Comparison of ENCODE assay signal across 1 cellular context in the genomic region with DNA sequence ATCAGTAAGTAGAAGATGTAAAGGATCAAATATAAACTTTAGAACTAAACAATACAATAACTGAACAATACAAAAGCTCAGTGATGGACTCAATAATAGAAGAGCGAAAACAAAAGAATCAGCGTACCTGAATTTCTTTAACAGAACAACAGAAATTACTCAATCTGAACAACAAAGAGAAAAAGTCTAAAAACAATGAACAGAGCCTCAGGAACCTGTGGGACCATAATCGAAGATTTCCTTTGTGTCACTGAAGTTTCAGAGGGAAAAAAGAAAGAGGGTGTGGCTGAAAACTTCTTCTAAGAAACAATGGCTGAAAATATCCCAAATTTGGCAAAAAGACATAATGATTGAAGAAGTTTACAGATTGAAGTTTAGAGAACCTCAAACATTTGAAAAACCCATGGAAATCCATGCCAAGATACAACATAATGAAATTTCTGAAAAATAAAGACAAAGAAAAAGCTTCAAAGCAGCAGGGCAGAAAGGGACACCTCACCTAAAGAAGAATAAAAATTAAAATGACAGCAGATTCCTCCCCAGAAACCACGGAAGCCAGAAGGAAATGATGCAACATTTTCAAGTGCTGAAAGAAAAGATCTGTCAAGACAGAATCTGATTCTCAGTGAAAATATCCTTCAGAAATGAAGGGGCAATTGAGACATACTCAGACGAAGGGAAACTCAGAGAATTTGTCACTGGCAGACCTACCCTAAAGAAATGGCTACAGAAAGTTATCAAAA.
TF ChIP-seq lines count a peak whose summit lies in the region.

No MANE protein-coding gene starts in this region.

TF ChIP-seq in K562, 482 proteins besides CTCF, POLR2A, EP300 and RAD21 (continued from another document and continues in another):
- TF ChIP-seq, protein P1, sequence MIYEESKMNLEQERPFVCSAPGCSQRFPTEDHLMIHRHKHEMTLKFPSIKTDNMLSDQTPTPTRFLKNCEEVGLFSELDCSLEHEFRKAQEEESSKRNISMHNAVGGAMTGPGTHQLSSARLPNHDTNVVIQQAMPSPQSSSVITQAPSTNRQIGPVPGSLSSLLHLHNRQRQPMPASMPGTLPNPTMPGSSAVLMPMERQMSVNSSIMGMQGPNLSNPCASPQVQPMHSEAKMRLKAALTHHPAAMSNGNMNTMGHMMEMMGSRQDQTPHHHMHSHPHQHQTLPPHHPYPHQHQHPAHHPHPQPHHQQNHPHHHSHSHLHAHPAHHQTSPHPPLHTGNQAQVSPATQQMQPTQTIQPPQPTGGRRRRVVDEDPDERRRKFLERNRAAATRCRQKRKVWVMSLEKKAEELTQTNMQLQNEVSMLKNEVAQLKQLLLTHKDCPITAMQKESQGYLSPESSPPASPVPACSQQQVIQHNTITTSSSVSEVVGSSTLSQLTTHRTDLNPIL (CRISPR knock-in tag; IDR thresholded peaks at IDR 0.05), result no peak
- TF ChIP-seq ARNT (IDR thresholded peaks at IDR 0.05) (no peak), SIX5 (IDR thresholded peaks at IDR 0.05; ENCODE audit: borderline replicate concordance in 1 of 2, insufficient read depth in 1 of 2, low read depth in 1 of 2, low read length in 2 of 2) (no peak), HOXB6 (CRISPR knock-in tag; IDR thresholded peaks at IDR 0.05; ENCODE audit: borderline replicate concordance) (no peak), PHF8 (IDR thresholded peaks at IDR 0.05; ENCODE audit: borderline replicate concordance, low read length) (no peak), FOXK2 (conservative IDR thresholded peaks at IDR 0.05 in 1 of 2, IDR thresholded peaks at IDR 0.05 in 1 of 2; ENCODE audit: low read depth in 2 of 2) (no peak), BRCA1 (IDR thresholded peaks at IDR 0.05) (no peak), BRCA1 (CRISPR knock-in tag; IDR thresholded peaks at IDR 0.05) (no peak), CEBPB (tag; IDR thresholded peaks at IDR 0.05) (peak; percentile 93), ZNF507 (tag; conservative IDR thresholded peaks at IDR 0.05) (no peak), ETV6 (IDR thresholded peaks at IDR 0.05; ENCODE audit: borderline replicate concordance in 1 of 2, low read depth in 2 of 2, low read length in 1 of 2) (no peak), ETV6 (CRISPR knock-in tag; IDR thresholded peaks at IDR 0.05; ENCODE audit: borderline replicate concordance) (no peak), SAP30 (IDR thresholded peaks at IDR 0.05; ENCODE audit: borderline replicate concordance, insufficient read depth, low read depth, low read length, poor library complexity, severe bottlenecking) (no peak), MED1 (CRISPR knock-in tag; IDR thresholded peaks at IDR 0.05; ENCODE audit: borderline replicate concordance) (no peak), MYNN (IDR thresholded peaks at IDR 0.05) (no peak), MYNN (CRISPR knock-in tag; IDR thresholded peaks at IDR 0.05) (no peak), MCM5 (IDR thresholded peaks at IDR 0.05; ENCODE audit: low read depth) (no peak), ZNF253 (CRISPR knock-in tag; conservative IDR thresholded peaks at IDR 0.05) (no peak), ZNF644 (tag; IDR thresholded peaks at IDR 0.05; ENCODE audit: low read depth) (no peak), FOS (IDR thresholded peaks at IDR 0.05; ENCODE audit: extremely low read depth, insufficient read length) (no peak), HEY1 (CRISPR knock-in tag; IDR thresholded peaks at IDR 0.05; ENCODE audit: borderline replicate concordance) (no peak), SMAD4 (CRISPR knock-in tag; conservative IDR thresholded peaks at IDR 0.05) (0 out of 2 replicates have a peak, but pooled peaks have one; percentile 19), TCF7 (IDR thresholded peaks at IDR 0.05; ENCODE audit: borderline replicate concordance) (no peak), PTRF (tag; IDR thresholded peaks at IDR 0.05) (no peak), ZNF23 (CRISPR knock-in tag; IDR thresholded peaks at IDR 0.05) (no peak), ZNF24 (IDR thresholded peaks at IDR 0.05) (peak; percentile 51; the same call in 1 of the 2 replicates), CBX2 (IDR thresholded peaks at IDR 0.05; ENCODE audit: insufficient read depth, low read length, poor library complexity, severe bottlenecking) (no peak), ZNF766 (CRISPR knock-in tag; conservative IDR thresholded peaks at IDR 0.05) (no peak), EGR1 (conservative IDR thresholded peaks at IDR 0.05) (no peak), ZNF778 (CRISPR knock-in tag; IDR thresholded peaks at IDR 0.05) (no peak), HDAC8 (tag; IDR thresholded peaks at IDR 0.05) (no peak), CHD1 (IDR thresholded peaks at IDR 0.05; ENCODE audit: low read length) (no peak), ZNF431 (CRISPR knock-in tag; IDR thresholded peaks at IDR 0.05) (no peak)
- TF ChIP-seq, protein P2, sequence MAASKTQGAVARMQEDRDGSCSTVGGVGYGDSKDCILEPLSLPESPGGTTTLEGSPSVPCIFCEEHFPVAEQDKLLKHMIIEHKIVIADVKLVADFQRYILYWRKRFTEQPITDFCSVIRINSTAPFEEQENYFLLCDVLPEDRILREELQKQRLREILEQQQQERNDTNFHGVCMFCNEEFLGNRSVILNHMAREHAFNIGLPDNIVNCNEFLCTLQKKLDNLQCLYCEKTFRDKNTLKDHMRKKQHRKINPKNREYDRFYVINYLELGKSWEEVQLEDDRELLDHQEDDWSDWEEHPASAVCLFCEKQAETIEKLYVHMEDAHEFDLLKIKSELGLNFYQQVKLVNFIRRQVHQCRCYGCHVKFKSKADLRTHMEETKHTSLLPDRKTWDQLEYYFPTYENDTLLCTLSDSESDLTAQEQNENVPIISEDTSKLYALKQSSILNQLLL (CRISPR knock-in tag; IDR thresholded peaks at IDR 0.05; ENCODE audit: borderline replicate concordance), result no peak
- TF ChIP-seq, protein P3, sequence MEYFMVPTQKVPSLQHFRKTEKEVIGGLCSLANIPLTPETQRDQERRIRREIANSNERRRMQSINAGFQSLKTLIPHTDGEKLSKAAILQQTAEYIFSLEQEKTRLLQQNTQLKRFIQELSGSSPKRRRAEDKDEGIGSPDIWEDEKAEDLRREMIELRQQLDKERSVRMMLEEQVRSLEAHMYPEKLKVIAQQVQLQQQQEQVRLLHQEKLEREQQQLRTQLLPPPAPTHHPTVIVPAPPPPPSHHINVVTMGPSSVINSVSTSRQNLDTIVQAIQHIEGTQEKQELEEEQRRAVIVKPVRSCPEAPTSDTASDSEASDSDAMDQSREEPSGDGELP (CRISPR knock-in tag; IDR thresholded peaks at IDR 0.05; ENCODE audit: borderline replicate concordance), result no peak
- TF ChIP-seq, protein P4, sequence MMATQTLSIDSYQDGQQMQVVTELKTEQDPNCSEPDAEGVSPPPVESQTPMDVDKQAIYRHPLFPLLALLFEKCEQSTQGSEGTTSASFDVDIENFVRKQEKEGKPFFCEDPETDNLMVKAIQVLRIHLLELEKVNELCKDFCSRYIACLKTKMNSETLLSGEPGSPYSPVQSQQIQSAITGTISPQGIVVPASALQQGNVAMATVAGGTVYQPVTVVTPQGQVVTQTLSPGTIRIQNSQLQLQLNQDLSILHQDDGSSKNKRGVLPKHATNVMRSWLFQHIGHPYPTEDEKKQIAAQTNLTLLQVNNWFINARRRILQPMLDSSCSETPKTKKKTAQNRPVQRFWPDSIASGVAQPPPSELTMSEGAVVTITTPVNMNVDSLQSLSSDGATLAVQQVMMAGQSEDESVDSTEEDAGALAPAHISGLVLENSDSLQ (IDR thresholded peaks at IDR 0.05), result peak; percentile 82
- TF ChIP-seq, protein P5, sequence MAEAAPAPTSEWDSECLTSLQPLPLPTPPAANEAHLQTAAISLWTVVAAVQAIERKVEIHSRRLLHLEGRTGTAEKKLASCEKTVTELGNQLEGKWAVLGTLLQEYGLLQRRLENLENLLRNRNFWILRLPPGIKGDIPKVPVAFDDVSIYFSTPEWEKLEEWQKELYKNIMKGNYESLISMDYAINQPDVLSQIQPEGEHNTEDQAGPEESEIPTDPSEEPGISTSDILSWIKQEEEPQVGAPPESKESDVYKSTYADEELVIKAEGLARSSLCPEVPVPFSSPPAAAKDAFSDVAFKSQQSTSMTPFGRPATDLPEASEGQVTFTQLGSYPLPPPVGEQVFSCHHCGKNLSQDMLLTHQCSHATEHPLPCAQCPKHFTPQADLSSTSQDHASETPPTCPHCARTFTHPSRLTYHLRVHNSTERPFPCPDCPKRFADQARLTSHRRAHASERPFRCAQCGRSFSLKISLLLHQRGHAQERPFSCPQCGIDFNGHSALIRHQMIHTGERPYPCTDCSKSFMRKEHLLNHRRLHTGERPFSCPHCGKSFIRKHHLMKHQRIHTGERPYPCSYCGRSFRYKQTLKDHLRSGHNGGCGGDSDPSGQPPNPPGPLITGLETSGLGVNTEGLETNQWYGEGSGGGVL (CRISPR knock-in tag; IDR thresholded peaks at IDR 0.05), result no peak
- TF ChIP-seq, protein P6, sequence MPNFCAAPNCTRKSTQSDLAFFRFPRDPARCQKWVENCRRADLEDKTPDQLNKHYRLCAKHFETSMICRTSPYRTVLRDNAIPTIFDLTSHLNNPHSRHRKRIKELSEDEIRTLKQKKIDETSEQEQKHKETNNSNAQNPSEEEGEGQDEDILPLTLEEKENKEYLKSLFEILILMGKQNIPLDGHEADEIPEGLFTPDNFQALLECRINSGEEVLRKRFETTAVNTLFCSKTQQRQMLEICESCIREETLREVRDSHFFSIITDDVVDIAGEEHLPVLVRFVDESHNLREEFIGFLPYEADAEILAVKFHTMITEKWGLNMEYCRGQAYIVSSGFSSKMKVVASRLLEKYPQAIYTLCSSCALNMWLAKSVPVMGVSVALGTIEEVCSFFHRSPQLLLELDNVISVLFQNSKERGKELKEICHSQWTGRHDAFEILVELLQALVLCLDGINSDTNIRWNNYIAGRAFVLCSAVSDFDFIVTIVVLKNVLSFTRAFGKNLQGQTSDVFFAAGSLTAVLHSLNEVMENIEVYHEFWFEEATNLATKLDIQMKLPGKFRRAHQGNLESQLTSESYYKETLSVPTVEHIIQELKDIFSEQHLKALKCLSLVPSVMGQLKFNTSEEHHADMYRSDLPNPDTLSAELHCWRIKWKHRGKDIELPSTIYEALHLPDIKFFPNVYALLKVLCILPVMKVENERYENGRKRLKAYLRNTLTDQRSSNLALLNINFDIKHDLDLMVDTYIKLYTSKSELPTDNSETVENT (CRISPR knock-in tag; IDR thresholded peaks at IDR 0.05), result no peak
- TF ChIP-seq, protein P7, sequence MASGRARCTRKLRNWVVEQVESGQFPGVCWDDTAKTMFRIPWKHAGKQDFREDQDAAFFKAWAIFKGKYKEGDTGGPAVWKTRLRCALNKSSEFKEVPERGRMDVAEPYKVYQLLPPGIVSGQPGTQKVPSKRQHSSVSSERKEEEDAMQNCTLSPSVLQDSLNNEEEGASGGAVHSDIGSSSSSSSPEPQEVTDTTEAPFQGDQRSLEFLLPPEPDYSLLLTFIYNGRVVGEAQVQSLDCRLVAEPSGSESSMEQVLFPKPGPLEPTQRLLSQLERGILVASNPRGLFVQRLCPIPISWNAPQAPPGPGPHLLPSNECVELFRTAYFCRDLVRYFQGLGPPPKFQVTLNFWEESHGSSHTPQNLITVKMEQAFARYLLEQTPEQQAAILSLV (tag; IDR thresholded peaks at IDR 0.05), result peak; percentile 79
- TF ChIP-seq, protein P8, sequence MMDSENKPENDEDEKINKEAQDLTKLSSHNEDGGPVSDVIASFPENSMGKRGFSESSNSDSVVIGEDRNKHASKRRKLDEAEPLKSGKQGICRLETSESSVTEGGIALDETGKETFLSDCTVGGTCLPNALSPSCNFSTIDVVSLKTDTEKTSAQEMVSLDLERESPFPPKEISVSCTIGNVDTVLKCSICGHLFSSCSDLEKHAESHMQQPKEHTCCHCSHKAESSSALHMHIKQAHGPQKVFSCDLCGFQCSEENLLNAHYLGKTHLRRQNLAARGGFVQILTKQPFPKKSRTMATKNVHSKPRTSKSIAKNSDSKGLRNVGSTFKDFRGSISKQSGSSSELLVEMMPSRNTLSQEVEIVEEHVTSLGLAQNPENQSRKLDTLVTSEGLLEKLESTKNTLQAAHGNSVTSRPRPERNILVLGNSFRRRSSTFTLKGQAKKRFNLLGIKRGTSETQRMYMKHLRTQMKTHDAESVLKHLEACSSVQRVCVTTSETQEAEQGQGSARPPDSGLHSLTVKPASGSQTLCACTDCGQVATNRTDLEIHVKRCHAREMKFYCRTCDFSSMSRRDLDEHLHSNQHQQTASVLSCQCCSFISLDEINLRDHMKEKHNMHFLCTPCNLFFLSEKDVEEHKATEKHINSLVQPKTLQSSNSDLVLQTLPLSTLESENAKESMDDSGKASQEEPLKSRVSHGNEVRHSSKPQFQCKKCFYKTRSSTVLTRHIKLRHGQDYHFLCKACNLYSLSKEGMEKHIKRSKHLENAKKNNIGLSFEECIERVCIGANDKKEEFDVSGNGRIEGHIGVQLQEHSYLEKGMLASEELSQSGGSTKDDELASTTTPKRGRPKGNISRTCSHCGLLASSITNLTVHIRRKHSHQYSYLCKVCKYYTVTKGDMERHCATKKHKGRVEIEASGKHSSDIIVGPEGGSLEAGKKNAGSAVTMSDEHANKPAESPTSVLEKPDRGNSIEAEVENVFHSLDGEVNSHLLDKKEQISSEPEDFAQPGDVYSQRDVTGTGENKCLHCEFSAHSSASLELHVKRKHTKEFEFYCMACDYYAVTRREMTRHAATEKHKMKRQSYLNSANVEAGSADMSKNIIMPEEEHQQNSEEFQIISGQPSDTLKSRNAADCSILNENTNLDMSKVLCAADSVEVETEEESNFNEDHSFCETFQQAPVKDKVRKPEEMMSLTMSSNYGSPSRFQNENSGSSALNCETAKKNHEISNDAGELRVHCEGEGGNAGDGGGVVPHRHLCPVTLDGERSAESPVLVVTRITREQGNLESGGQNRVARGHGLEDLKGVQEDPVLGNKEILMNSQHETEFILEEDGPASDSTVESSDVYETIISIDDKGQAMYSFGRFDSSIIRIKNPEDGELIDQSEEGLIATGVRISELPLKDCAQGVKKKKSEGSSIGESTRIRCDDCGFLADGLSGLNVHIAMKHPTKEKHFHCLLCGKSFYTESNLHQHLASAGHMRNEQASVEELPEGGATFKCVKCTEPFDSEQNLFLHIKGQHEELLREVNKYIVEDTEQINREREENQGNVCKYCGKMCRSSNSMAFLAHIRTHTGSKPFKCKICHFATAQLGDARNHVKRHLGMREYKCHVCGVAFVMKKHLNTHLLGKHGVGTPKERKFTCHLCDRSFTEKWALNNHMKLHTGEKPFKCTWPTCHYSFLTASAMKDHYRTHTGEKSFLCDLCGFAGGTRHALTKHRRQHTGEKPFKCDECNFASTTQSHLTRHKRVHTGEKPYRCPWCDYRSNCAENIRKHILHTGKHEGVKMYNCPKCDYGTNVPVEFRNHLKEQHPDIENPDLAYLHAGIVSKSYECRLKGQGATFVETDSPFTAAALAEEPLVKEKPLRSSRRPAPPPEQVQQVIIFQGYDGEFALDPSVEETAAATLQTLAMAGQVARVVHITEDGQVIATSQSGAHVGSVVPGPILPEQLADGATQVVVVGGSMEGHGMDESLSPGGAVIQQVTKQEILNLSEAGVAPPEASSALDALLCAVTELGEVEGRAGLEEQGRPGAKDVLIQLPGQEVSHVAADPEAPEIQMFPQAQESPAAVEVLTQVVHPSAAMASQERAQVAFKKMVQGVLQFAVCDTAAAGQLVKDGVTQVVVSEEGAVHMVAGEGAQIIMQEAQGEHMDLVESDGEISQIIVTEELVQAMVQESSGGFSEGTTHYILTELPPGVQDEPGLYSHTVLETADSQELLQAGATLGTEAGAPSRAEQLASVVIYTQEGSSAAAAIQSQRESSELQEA (IDR thresholded peaks at IDR 0.05; ENCODE audit: low read depth), result no peak
- TF ChIP-seq, protein P9, sequence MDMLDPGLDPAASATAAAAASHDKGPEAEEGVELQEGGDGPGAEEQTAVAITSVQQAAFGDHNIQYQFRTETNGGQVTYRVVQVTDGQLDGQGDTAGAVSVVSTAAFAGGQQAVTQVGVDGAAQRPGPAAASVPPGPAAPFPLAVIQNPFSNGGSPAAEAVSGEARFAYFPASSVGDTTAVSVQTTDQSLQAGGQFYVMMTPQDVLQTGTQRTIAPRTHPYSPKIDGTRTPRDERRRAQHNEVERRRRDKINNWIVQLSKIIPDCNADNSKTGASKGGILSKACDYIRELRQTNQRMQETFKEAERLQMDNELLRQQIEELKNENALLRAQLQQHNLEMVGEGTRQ (CRISPR knock-in tag; IDR thresholded peaks at IDR 0.05), result no peak
